In the genomic region with DNA sequence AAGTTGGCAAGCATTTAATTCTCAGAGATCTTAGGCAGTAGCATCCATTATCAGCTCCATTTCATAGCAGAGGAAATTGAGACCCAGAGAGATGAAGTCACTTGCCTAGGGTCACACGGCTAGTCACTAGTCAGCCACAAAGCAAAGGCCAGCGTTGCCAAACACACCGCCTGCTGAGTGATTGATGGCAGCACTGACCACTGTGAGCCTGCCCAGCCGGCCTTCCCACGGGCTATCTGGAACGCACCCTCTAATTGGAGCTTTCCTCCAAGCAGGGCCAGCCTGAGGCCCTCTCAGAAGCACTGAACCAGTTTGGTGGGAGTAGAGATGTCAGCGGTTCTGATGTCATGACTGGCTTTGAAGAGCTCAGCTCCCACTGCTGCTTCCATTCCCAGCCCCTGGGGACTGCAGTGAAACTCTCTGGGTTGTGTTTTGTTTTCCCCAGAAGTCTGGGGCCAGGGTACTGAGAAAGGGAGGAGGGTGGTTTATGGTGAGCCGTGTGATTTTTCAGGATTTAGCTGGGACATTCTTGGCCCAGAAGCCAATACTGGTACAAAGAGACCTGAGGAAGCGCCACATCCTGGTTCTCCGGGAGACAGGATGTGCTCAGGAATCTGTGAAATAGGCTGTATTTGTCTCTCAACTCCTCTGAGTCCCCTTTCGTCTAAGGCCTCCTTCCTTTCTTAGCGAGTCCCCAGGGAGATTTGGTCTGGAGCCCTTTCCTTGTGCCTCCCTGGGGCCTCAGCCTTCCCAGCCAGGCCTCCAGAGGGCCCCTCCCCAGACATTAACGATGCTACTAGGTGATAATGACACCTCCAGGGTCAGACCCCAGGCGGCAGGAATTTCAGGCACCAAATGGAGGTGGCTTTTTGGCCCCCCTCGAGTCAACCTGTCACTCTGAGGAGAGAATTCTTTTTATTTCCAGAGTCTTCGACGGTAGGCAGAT, we compare ENCODE assay signal across 10 cellular contexts. TPM values are rescaled to one million over a fixed set of nuclear protein-coding genes. Genes with fewer than 3 reads are reported as not detected.
DNase-seq lines count a peak whose midpoint lies in the region; ATAC-seq and TF ChIP-seq lines count a peak whose summit lies in the region.
"Had no signal": no experiment of that assay in that cellular context is flagged by ENCODE, and none has a peak within 500 bp of the region (broad histone marks: within the 10 kb centered on the region; RNA-seq: fewer than 3 reads in every experiment).

No MANE protein-coding gene starts in this region.

- WGBS in mesendoderm (ENCODE audit: extremely low coverage, insufficient coverage, low lambda C conversion rate) = no CpG with 5 or more reads among the region's 17 CpGs
- 50 to 67% methylated on average over 12 to 17 of the region's 17 CpGs for WGBS in upper lobe of left lung, 2 donors

- peak overlapping the region; percentile 85 for H3K4ac ChIP-seq in mesendoderm (ENCODE audit: low read depth, low read length)

- H3K4me3 ChIP-seq in fibroblast of mammary gland (ENCODE audit: control insufficient read depth, low read depth, low read length) (no peak overlapping the region), mesendoderm (ENCODE audit: low read length) (no peak overlapping the region), upper lobe of left lung (no peak overlapping the region)
- H3K4me3 ChIP-seq: A549 had no signal

- peak overlapping the region; percentile 94 for H3K18ac ChIP-seq in mesendoderm (ENCODE audit: low read length)

- no peak overlapping the region for H4K5ac ChIP-seq in mesendoderm (ENCODE audit: low read length)

- peak overlapping the region; percentile 56 for H3K9ac ChIP-seq in mesendoderm (ENCODE audit: low read length)

- peak; percentile 25 for DNase-seq in NCI-H2227 (lab: John Stamatoyannopoulos, UW; ENCODE audit: unreplicated experiment)
- no peak for DNase-seq in NCI-H2227 treated with DMSO at 0.1 percent for 48 hours (lab: John Stamatoyannopoulos, UW)
- DNase-seq in fibroblast of mammary gland (ENCODE audit: low read depth) = peak; percentile 78
- DNase-seq in mesendoderm = peak; percentile 99
- peak in 1 of 2 donors; percentile 45 for DNase-seq in upper lobe of left lung
- no peak for DNase-seq in MV-4-11 (lab: John Stamatoyannopoulos, UW)
- DNase-seq in stimulated activated naive CD4-positive, alpha-beta T cell (lab: John Stamatoyannopoulos, UW) = no peak
- DNase-seq: NCI-H1048 had no signal

- H3K23ac ChIP-seq in mesendoderm (ENCODE audit: low read length) = no peak overlapping the region

- peaks cover 3% of the 10 kb centered on the region for H3K79me1 ChIP-seq in mesendoderm (ENCODE audit: low read length)

- no peak overlapping the region for H2AK5ac ChIP-seq in mesendoderm (ENCODE audit: low read length)

- TF ChIP-seq EP300 in upper lobe of left lung (IDR thresholded peaks at IDR 0.05) = no peak

- H3K27ac ChIP-seq in mesendoderm (ENCODE audit: low read depth, low read length) (peak overlapping the region; percentile 46), upper lobe of left lung (peak overlapping the region; percentile 46 to 82 (median 64))
- H3K27ac ChIP-seq: A549 had no signal

- H3K4me2 ChIP-seq in mesendoderm (ENCODE audit: low read length) = no peak overlapping the region
- H3K4me2 ChIP-seq: A549 had no signal

- no peak overlapping the region for H2BK120ac ChIP-seq in mesendoderm (ENCODE audit: low read depth, low read length)

- TF ChIP-seq CTCF in fibroblast of mammary gland (conservative IDR thresholded peaks at IDR 0.05; ENCODE audit: control insufficient read depth, insufficient read depth, low read depth, low read length) (no peak), upper lobe of left lung (IDR thresholded peaks at IDR 0.05) (no peak)

- peaks cover 26% of the 10 kb centered on the region for H3K4me1 ChIP-seq in mesendoderm (ENCODE audit: control insufficient read depth, low read depth, low read length)
- H3K4me1 ChIP-seq in upper lobe of left lung = peaks cover 0 to 17% (median 8%) of the 10 kb centered on the region in 4 donors
- H3K4me1 ChIP-seq: A549 had no signal

- TF ChIP-seq POLR2A in upper lobe of left lung (IDR thresholded peaks at IDR 0.05) = no peak

- H3K27me3 ChIP-seq in mesendoderm (ENCODE audit: insufficient read depth, low read length, poor library complexity) (no peaks in the 10 kb centered on the region), upper lobe of left lung (no peaks in the 10 kb centered on the region)

- H2BK15ac ChIP-seq in mesendoderm (replicated peaks; ENCODE audit: low read depth) = peak overlapping the region; percentile 61

- H4K8ac ChIP-seq in mesendoderm (ENCODE audit: low read depth, low read length) = peak overlapping the region; percentile 59

- H3K79me2 ChIP-seq in mesendoderm (ENCODE audit: control insufficient read depth, insufficient read depth, low read length) = no peaks in the 10 kb centered on the region

- H3K36me3 ChIP-seq in mesendoderm (ENCODE audit: control insufficient read depth, insufficient read depth, low read length) (no peaks in the 10 kb centered on the region), upper lobe of left lung (no peaks in the 10 kb centered on the region)

- peak overlapping the region; percentile 47 for H3K56ac ChIP-seq in mesendoderm (ENCODE audit: low read length)

- no peaks in the 10 kb centered on the region for H3K9me3 ChIP-seq in upper lobe of left lung
- H3K9me3 ChIP-seq: A549 had no signal

- peak overlapping the region; percentile 41 for H2BK5ac ChIP-seq in mesendoderm (ENCODE audit: low read length)

- ATAC-seq in upper lobe of left lung (ENCODE audit: low FRiP score in 2 of 2) (peak in 1 of 2 donors; percentile 38), HG02973 (IDR thresholded peaks at IDR 0.05; ENCODE audit: unreplicated experiment) (no peak)

RNA-seq across cellular contexts. Expression of gene SPRY4, which starts 44.5 kb away (rescaled TPM):
- 72.5 TPM for polyA plus RNA-seq in mesendoderm (2013, experiment 1 of 2)
- polyA plus RNA-seq in mesendoderm (2013, experiment 2 of 2) = 71.1 TPM
- 10 to 100 TPM; 30.4 to 81.2 (median 43.3) TPM for total RNA-seq in upper lobe of left lung

Comparison
In these comparisons a context has a peak if more than half of its experiments do, and no peak if none do; other contexts are left out.
1. DNase-seq: peak in NCI-H2227 (single experiment), fibroblast of mammary gland (single experiment) and mesendoderm (single experiment); none in NCI-H2227 treated with DMSO at 0.1 percent for 48 hours (single experiment), MV-4-11 (single experiment) and stimulated activated naive CD4-positive, alpha-beta T cell (0 of 6).